ENCODE assay signal across 12 cellular contexts in genomic region chr2:10392951-10393647, GRCh38. TPM values are rescaled to one million over a fixed set of nuclear protein-coding genes. Genes with fewer than 3 reads are reported as not detected.
DNase-seq lines count a peak whose midpoint lies in the region; ATAC-seq and TF ChIP-seq lines count a peak whose summit lies in the region.
"Had no signal": no experiment of that assay in that cellular context is flagged by ENCODE, and none has a peak within 500 bp of the region (broad histone marks: within the 10 kb centered on the region; RNA-seq: fewer than 3 reads in every experiment).

No MANE protein-coding gene starts in this region.

- POLR2A ChIA-PET in WTC11 (lab: Charles Lee) = interaction anchor here (1.2 kb wide), 1 partner anchor 15 kb away, joined by 4 read pairs; no protein-coding TSS in a partner anchor
- POLR2A ChIA-PET in activated CD4-positive, alpha-beta T cell treated with anti-CD3 and anti-CD28 coated beads, Interleukin-2, amount 10 ng/mL, durations not matched to agents 7 days and 5 days (lab: Charles Lee) = no interaction called here

- H3K4me3 ChIP-seq in left ventricle myocardium inferior (no peak overlapping the region), right lobe of liver (no peak overlapping the region)

- intact Hi-C loops in left ventricle myocardium inferior (cut with micrococcal nuclease) (no loop called here), left ventricle myocardium superior (cut with micrococcal nuclease) (no loop called here), right lobe of liver (cut with DNase I) (no loop called here)

- no peaks in the 10 kb centered on the region for H3K27me3 ChIP-seq in left ventricle myocardium inferior (ENCODE audit: low read depth)
- H3K27me3 ChIP-seq in right lobe of liver = no peaks in the 10 kb centered on the region

- H3K36me3 Mint-ChIP-seq in WTC11 = no peaks in the 10 kb centered on the region
- H3K36me3 Mint-ChIP-seq in activated CD4-positive, alpha-beta T cell treated with anti-CD3 and anti-CD28 coated beads, Interleukin-2, amount 10 ng/mL, durations not matched to agents 7 days and 5 days (ENCODE audit: low read depth) = peaks cover 10% of the 10 kb centered on the region

- H3K4me3 Mint-ChIP-seq in WTC11 = no peak overlapping the region
- no peak overlapping the region for H3K4me3 Mint-ChIP-seq in activated CD4-positive, alpha-beta T cell treated with anti-CD3 and anti-CD28 coated beads, Interleukin-2, amount 10 ng/mL, durations not matched to agents 7 days and 5 days
- no peak overlapping the region for H3K4me3 Mint-ChIP-seq in stimulated activated naive CD8-positive, alpha-beta T cell treated with anti-CD3 and anti-CD28 coated beads, Interleukin-15, amount 100 ng/mL, for 72 hours
- H3K4me3 Mint-ChIP-seq: activated B cell treated with CpG ODN at 0.5 μM for 24 hours had no signal

- H3K4me1 ChIP-seq in left ventricle myocardium inferior (peaks cover 69% of the 10 kb centered on the region), right lobe of liver (peaks cover 0 to 21% (median 7%) of the 10 kb centered on the region in 4 donors)

- peaks cover 31% of the 10 kb centered on the region for H3K4me1 Mint-ChIP-seq in WTC11
- peaks cover 18% of the 10 kb centered on the region for H3K4me1 Mint-ChIP-seq in activated CD4-positive, alpha-beta T cell treated with anti-CD3 and anti-CD28 coated beads, Interleukin-2, amount 10 ng/mL, durations not matched to agents 7 days and 5 days
- peaks cover 86% of the 10 kb centered on the region for H3K4me1 Mint-ChIP-seq in stimulated activated naive CD8-positive, alpha-beta T cell treated with anti-CD3 and anti-CD28 coated beads, Interleukin-15, amount 100 ng/mL, for 72 hours

- H3K9me3 Mint-ChIP-seq in WTC11 = no peaks in the 10 kb centered on the region
- H3K9me3 Mint-ChIP-seq in activated CD4-positive, alpha-beta T cell treated with anti-CD3 and anti-CD28 coated beads, Interleukin-2, amount 10 ng/mL, durations not matched to agents 7 days and 5 days = no peaks in the 10 kb centered on the region
- H3K9me3 Mint-ChIP-seq in stimulated activated naive CD8-positive, alpha-beta T cell treated with anti-CD3 and anti-CD28 coated beads, Interleukin-15, amount 100 ng/mL, for 72 hours = no peaks in the 10 kb centered on the region
- H3K9me3 Mint-ChIP-seq: activated B cell treated with CpG ODN at 0.5 μM for 24 hours had no signal

- WGBS in right lobe of liver (ENCODE audit: insufficient coverage, low coverage, low lambda C conversion rate, missing lambda C conversion rate) = 75% methylated on average over 3 of the region's 9 CpGs

- H3K27ac ChIP-seq in left ventricle myocardium inferior (replicated peaks) (peak overlapping the region; percentile 61), right lobe of liver (no peak overlapping the region)

- TF ChIP-seq CTCF in left ventricle myocardium inferior (IDR thresholded peaks at IDR 0.05; ENCODE audit: borderline replicate concordance) (no peak), WTC11 (IDR thresholded peaks at IDR 0.05) (no peak), right lobe of liver (IDR thresholded peaks at IDR 0.05) (no peak)

- CTCF ChIA-PET in WTC11 (lab: Charles Lee) = interaction anchor here (1.0 to 2.6 kb wide), 7 partner anchors 10 to 579 kb away, joined by 3 to 34 read pairs (median 4); partner anchors contain the start of gene HPCAL1
- CTCF ChIA-PET in activated CD4-positive, alpha-beta T cell treated with anti-CD3 and anti-CD28 coated beads, Interleukin-2, amount 10 ng/mL, durations not matched to agents 7 days and 5 days (lab: Charles Lee) = interaction anchor here (1.7 to 3.9 kb wide), 3 partner anchors 11 to 126 kb away, joined by 3 to 18 read pairs (median 15); no protein-coding TSS in a partner anchor

- no peaks in the 10 kb centered on the region for H3K27me3 Mint-ChIP-seq in WTC11 (ENCODE audit: low read depth)
- no peaks in the 10 kb centered on the region for H3K27me3 Mint-ChIP-seq in activated CD4-positive, alpha-beta T cell treated with anti-CD3 and anti-CD28 coated beads, Interleukin-2, amount 10 ng/mL, durations not matched to agents 7 days and 5 days
- no peaks in the 10 kb centered on the region for H3K27me3 Mint-ChIP-seq in stimulated activated naive CD8-positive, alpha-beta T cell treated with anti-CD3 and anti-CD28 coated beads, Interleukin-15, amount 100 ng/mL, for 72 hours
- H3K27me3 Mint-ChIP-seq: activated B cell treated with CpG ODN at 0.5 μM for 24 hours had no signal

- H3K9me3 ChIP-seq in left ventricle myocardium inferior (replicated peaks) = no peaks in the 10 kb centered on the region
- H3K9me3 ChIP-seq in right lobe of liver = no peaks in the 10 kb centered on the region

- H3K27ac Mint-ChIP-seq in WTC11 = 0 out of 2 replicates have a peak overlapping the region, but pooled peaks have one; percentile 36
- no peak overlapping the region for H3K27ac Mint-ChIP-seq in activated CD4-positive, alpha-beta T cell treated with anti-CD3 and anti-CD28 coated beads, Interleukin-2, amount 10 ng/mL, durations not matched to agents 7 days and 5 days
- no peak overlapping the region for H3K27ac Mint-ChIP-seq in stimulated activated naive CD8-positive, alpha-beta T cell treated with anti-CD3 and anti-CD28 coated beads, Interleukin-15, amount 100 ng/mL, for 72 hours
- H3K27ac Mint-ChIP-seq: activated B cell treated with CpG ODN at 0.5 μM for 24 hours had no signal

- ATAC-seq in left ventricle myocardium superior = no peak
- peak; percentile 77 for ATAC-seq in WTC11
- peak; percentile 36 to 61 (median 52) for ATAC-seq in right lobe of liver
- ATAC-seq in GM18498 (IDR thresholded peaks at IDR 0.05; ENCODE audit: unreplicated experiment) = no peak
- no peak for ATAC-seq in stimulated activated naive CD8-positive, alpha-beta T cell treated with anti-CD3 and anti-CD28 coated beads, Interleukin-15, amount 100 ng/mL, for 72 hours

- DNase-seq in left ventricle myocardium inferior (no peak), left ventricle myocardium superior (no peak), WTC11 (ENCODE audit: low spot score) (no peak), right lobe of liver (no peak), NCI-H748 treated with DMSO at 0.1 percent for 48 hours (lab: John Stamatoyannopoulos, UW) (no peak)
- no peak for DNase-seq in activated CD4-positive, alpha-beta T cell treated with anti-CD3 and anti-CD28 coated beads, Interleukin-2, amount 10 ng/mL, durations not matched to agents 7 days and 5 days
- DNase-seq in stimulated activated naive CD8-positive, alpha-beta T cell treated with anti-CD3 and anti-CD28 coated beads, Interleukin-15, amount 100 ng/mL, for 72 hours = no peak
- DNase-seq: activated B cell treated with CpG ODN at 0.5 μM for 24 hours; NCI-H1092; Right ventricle myocardium superior; stimulated activated CD8-positive, alpha-beta memory T cell treated with anti-CD3 and anti-CD28 coated beads, Interleukin-4, amount 100 ng/mL, for 48 hours had no signal

- H3K36me3 ChIP-seq in left ventricle myocardium inferior = no peaks in the 10 kb centered on the region
- no peaks in the 10 kb centered on the region for H3K36me3 ChIP-seq in right lobe of liver

- TF ChIP-seq POLR2A in right lobe of liver (IDR thresholded peaks at IDR 0.05) = no peak

TF ChIP-seq in WTC11, 78 proteins besides CTCF, POLR2A, EP300 and RAD21:
- TF ChIP-seq FOXP1 (CRISPR knock-in tag; IDR thresholded peaks at IDR 0.05; ENCODE audit: borderline replicate concordance) (0 out of 2 replicates have a peak, but pooled peaks have one; percentile 20), TCF7 (CRISPR knock-in tag; IDR thresholded peaks at IDR 0.05; ENCODE audit: low read depth) (no peak)
TF ChIP-seq in WTC11: peak in this region for 1.

RNA-seq across cellular contexts. Expression of gene ODC1, which starts 55.0 kb away (rescaled TPM):
- 41.7 TPM for total RNA-seq in left ventricle myocardium inferior
- 26.4 TPM for total RNA-seq in left ventricle myocardium superior
- total RNA-seq in WTC11 (2021) = 42.3 to 46.6 TPM (median 42.8 TPM) in 3 replicates
- total RNA-seq in right lobe of liver = 100 to 1,000 TPM in 2 of 6 experiments, 10 to 100 TPM in 4; 14.4 to 197 (median 28.6) TPM
- 10 to 100 TPM; 47.1 to 50.3 TPM for total RNA-seq in activated CD4-positive, alpha-beta T cell treated with anti-CD3 and anti-CD28 coated beads, Interleukin-2, amount 10 ng/mL, durations not matched to agents 7 days and 5 days

Comparison
In these comparisons a context has a peak if more than half of its experiments do, and no peak if none do; other contexts are left out.
1. ATAC-seq: peak in WTC11 (single experiment) and right lobe of liver (4 of 4); none in left ventricle myocardium superior (single experiment), GM18498 (single experiment) and stimulated activated naive CD8-positive, alpha-beta T cell treated with anti-CD3 and anti-CD28 coated beads, Interleukin-15, amount 100 ng/mL, for 72 hours (single experiment).